8 cellular contexts compared by ENCODE assay signal in the genomic region with DNA sequence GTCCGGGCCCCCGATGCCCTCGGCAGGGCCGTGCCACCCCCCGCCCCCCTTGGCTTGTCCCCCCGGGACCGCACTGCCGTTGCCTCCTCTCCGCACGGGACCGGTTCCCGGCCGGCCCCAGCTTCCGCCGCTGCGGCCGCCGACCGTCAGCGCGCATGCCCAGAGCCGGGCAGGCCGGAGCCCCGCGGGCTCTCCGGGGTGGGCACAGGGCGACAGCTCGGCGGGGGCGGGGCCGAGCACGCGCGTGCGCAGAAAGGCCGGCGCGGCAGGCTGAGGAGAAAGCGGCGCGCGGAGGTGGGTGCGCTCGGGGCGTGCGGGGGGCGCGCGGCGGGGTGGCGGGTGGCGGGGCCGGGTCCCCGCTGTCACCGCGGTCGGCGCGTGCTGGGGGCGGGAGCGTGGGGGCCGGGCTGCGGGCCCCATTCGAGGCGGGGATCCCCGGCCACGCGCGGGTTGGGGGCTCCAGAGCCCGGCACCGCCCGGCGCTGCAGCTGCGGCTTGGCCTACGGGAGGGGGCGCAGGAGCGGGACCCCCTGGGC. TPM values are rescaled to one million over a fixed set of nuclear protein-coding genes. Genes with fewer than 3 reads are reported as not detected.
DNase-seq lines count a peak whose midpoint lies in the region; ATAC-seq and TF ChIP-seq lines count a peak whose summit lies in the region.

Gene TBC1D24, plus strand, starts transcription at position 251 of the 536 bp plus-strand sequence. CDS start 21,022 bp downstream, outside the sequence.

- ATAC-seq in GM19463 (IDR thresholded peaks at IDR 0.05; ENCODE audit: unreplicated experiment) (peak; percentile 63), foreskin keratinocyte (peak; percentile 49)

- DNase-seq in COLO668 (lab: John Stamatoyannopoulos, UW; ENCODE audit: unreplicated experiment) (peak; percentile 91), SJCRH30 (peak; percentile 81 to 86), foreskin keratinocyte (peak in 1 of 2 donors; percentile 52), neural crest cell (ENCODE audit: low read depth, low spot score) (peak; percentile 79)
- DNase-seq in activated naive CD4-positive, alpha-beta T cell (lab: John Stamatoyannopoulos, UW), result peak; percentile 23 to 69 (median 43)

- H3K4me1 Mint-ChIP-seq in neural crest cell, result peaks cover 27% of the 10 kb centered on the region
- H3K4me1 Mint-ChIP-seq in stimulated activated naive CD8-positive, alpha-beta T cell treated with anti-CD3 and anti-CD28 coated beads, Interleukin-15, Interleukin-2, amounts not matched to agents 100 ng/mL and 50 ng/mL, for 24 hours (ENCODE audit: low read depth), result peaks cover 14% of the 10 kb centered on the region

- peaks cover 15% of the 10 kb centered on the region for H3K27me3 Mint-ChIP-seq in neural crest cell (ENCODE audit: low read depth)
- H3K27me3 Mint-ChIP-seq in stimulated activated naive CD8-positive, alpha-beta T cell treated with anti-CD3 and anti-CD28 coated beads, Interleukin-15, Interleukin-2, amounts not matched to agents 100 ng/mL and 50 ng/mL, for 24 hours, result peaks cover 14% of the 10 kb centered on the region

- peak within 1 kb of the TSS; percentile 86 for H3K4me3 Mint-ChIP-seq in neural crest cell
- H3K4me3 Mint-ChIP-seq in stimulated activated naive CD8-positive, alpha-beta T cell treated with anti-CD3 and anti-CD28 coated beads, Interleukin-15, Interleukin-2, amounts not matched to agents 100 ng/mL and 50 ng/mL, for 24 hours, result peak within 1 kb of the TSS; percentile 79

- peak within 1 kb of the TSS; percentile 68 for H3K4me3 ChIP-seq in SJCRH30

- no peaks in the 10 kb centered on the region for H3K9me3 ChIP-seq in SJCRH30 (replicated peaks)

- H3K27me3 ChIP-seq in SJCRH30 (no peaks in the 10 kb centered on the region), foreskin keratinocyte (peaks cover 36% of the 10 kb centered on the region)

- no peaks in the 10 kb centered on the region for H3K9me3 Mint-ChIP-seq in neural crest cell
- no peaks in the 10 kb centered on the region for H3K9me3 Mint-ChIP-seq in stimulated activated naive CD8-positive, alpha-beta T cell treated with anti-CD3 and anti-CD28 coated beads, Interleukin-15, Interleukin-2, amounts not matched to agents 100 ng/mL and 50 ng/mL, for 24 hours

- H3K27ac ChIP-seq in SJCRH30, result peak within 1 kb of the TSS; percentile 36; the same call in 1 of the 2 replicates
- H3K27ac ChIP-seq in foreskin keratinocyte, result no peak within 1 kb of the TSS

- H3K36me3 Mint-ChIP-seq in neural crest cell (ENCODE audit: low read depth), result no peaks in the 10 kb centered on the region
- no peaks in the 10 kb centered on the region for H3K36me3 Mint-ChIP-seq in stimulated activated naive CD8-positive, alpha-beta T cell treated with anti-CD3 and anti-CD28 coated beads, Interleukin-15, Interleukin-2, amounts not matched to agents 100 ng/mL and 50 ng/mL, for 24 hours (ENCODE audit: low read depth)

- TF ChIP-seq CTCF in foreskin keratinocyte (conservative IDR thresholded peaks at IDR 0.05) (no peak), neural crest cell (conservative IDR thresholded peaks at IDR 0.05) (no peak)

- TF ChIP-seq RAD21 in Ishikawa (IDR thresholded peaks at IDR 0.05; ENCODE audit: low read depth), result no peak

- H3K27ac Mint-ChIP-seq in neural crest cell (ENCODE audit: unreplicated experiment), result no peak within 1 kb of the TSS
- no peak within 1 kb of the TSS for H3K27ac Mint-ChIP-seq in stimulated activated naive CD8-positive, alpha-beta T cell treated with anti-CD3 and anti-CD28 coated beads, Interleukin-15, Interleukin-2, amounts not matched to agents 100 ng/mL and 50 ng/mL, for 24 hours

- no peaks in the 10 kb centered on the region for H3K36me3 ChIP-seq in SJCRH30

- H3K4me1 ChIP-seq in SJCRH30 (peaks cover 20% of the 10 kb centered on the region), foreskin keratinocyte (no peaks in the 10 kb centered on the region)

- TF ChIP-seq EP300 in Ishikawa (IDR thresholded peaks at IDR 0.05; ENCODE audit: borderline replicate concordance), result no peak

TF ChIP-seq in Ishikawa, 13 proteins besides CTCF, POLR2A, EP300 and RAD21:
- TF ChIP-seq TCF12 (IDR thresholded peaks at IDR 0.05; ENCODE audit: low read depth) (no peak), ZBTB7A (IDR thresholded peaks at IDR 0.05; ENCODE audit: low read depth) (no peak), FOXM1 (IDR thresholded peaks at IDR 0.05; ENCODE audit: borderline replicate concordance, low read depth) (no peak), CEBPB (IDR thresholded peaks at IDR 0.05) (no peak), TEAD4 (IDR thresholded peaks at IDR 0.05) (no peak), TAF1 (IDR thresholded peaks at IDR 0.05; ENCODE audit: low read depth) (peak; percentile 51), CREB1 (IDR thresholded peaks at IDR 0.05; ENCODE audit: low read depth) (no peak), USF1 (IDR thresholded peaks at IDR 0.05) (no peak)
- TF ChIP-seq, protein P1, sequence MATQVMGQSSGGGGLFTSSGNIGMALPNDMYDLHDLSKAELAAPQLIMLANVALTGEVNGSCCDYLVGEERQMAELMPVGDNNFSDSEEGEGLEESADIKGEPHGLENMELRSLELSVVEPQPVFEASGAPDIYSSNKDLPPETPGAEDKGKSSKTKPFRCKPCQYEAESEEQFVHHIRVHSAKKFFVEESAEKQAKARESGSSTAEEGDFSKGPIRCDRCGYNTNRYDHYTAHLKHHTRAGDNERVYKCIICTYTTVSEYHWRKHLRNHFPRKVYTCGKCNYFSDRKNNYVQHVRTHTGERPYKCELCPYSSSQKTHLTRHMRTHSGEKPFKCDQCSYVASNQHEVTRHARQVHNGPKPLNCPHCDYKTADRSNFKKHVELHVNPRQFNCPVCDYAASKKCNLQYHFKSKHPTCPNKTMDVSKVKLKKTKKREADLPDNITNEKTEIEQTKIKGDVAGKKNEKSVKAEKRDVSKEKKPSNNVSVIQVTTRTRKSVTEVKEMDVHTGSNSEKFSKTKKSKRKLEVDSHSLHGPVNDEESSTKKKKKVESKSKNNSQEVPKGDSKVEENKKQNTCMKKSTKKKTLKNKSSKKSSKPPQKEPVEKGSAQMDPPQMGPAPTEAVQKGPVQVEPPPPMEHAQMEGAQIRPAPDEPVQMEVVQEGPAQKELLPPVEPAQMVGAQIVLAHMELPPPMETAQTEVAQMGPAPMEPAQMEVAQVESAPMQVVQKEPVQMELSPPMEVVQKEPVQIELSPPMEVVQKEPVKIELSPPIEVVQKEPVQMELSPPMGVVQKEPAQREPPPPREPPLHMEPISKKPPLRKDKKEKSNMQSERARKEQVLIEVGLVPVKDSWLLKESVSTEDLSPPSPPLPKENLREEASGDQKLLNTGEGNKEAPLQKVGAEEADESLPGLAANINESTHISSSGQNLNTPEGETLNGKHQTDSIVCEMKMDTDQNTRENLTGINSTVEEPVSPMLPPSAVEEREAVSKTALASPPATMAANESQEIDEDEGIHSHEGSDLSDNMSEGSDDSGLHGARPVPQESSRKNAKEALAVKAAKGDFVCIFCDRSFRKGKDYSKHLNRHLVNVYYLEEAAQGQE (IDR thresholded peaks at IDR 0.05; ENCODE audit: low read depth), result no peak

RNA-seq across cellular contexts. Expression of gene TBC1D24, which starts in this region (rescaled TPM):
- 19.8 and 21.8 TPM in 2 replicates for total RNA-seq in SJCRH30 (2014; rRNA removed; shearing (Covaris generic))
- total RNA-seq in foreskin keratinocyte (7.7 and 7.8 TPM in 2 replicates), neural crest cell (30.0 and 32.5 TPM in 2 replicates)
- 2.5 and 2.9 TPM in 2 replicates for polyA plus RNA-seq in foreskin keratinocyte
